28 cellular contexts compared by ENCODE assay signal in the genomic region with DNA sequence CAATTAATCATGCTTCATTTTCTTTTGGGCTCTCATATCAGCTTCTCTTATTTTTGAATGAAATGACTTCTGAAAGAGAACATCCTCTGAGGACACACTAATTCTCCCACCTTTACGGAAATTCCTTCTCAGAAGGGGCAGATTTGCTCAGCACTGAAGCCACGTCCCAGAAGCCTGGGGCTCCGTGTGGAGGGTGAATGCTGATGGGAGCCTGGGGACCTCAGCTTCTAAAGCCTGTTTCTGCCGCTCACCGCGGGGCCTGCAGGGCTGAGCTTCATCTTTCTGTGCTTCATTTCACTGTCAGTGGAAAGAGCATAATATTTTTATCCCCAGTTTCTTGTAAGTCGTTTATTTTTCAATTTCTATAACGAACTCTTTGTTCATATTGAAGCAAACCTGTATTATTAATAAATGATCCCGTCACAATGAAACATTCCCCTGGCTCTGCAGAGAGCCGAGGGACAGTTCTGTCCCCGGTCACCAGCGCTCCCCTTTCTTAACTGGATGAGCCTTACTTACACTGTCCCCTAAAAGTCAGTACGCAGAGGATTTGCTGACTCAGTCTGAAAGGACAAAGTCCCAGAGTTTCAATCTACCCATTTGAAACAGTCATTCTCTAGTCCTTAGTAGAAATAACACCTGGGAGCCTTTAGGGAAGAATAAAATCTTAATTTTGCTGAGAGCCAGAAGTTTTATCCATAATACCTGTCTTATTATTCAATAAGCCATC.
DNase-seq lines count a peak whose midpoint lies in the region; ATAC-seq, FAIRE-seq and TF ChIP-seq lines count a peak whose summit lies in the region.
"Had no signal": no experiment of that assay in that cellular context is flagged by ENCODE, and none has a peak within 500 bp of the region (broad histone marks: within the 10 kb centered on the region; RNA-seq: fewer than 3 reads in every experiment).

No MANE protein-coding gene starts in this region.

- H3K4me1 Mint-ChIP-seq in glutamatergic neuron (ENCODE audit: low read depth, unreplicated experiment) (no peaks in the 10 kb centered on the region), neural progenitor cell (peaks cover 16% of the 10 kb centered on the region)

- no TSS peak for BruUV-seq in IMR-90 (replicated peaks; lab: Mats Ljungman, UMichigan)

- H3K9me3 Mint-ChIP-seq in glutamatergic neuron (ENCODE audit: unreplicated experiment): no peaks in the 10 kb centered on the region
- no peaks in the 10 kb centered on the region for H3K9me3 Mint-ChIP-seq in neural progenitor cell

- H3K27me3 ChIP-seq in IMR-90 (ENCODE audit: control insufficient read depth, insufficient read depth, low read length): no peaks in the 10 kb centered on the region
- H3K27me3 ChIP-seq in neural progenitor cell: no peaks in the 10 kb centered on the region
- H3K27me3 ChIP-seq: BLaER1, SJSA1 had no signal

- H3K9me3 ChIP-seq in A549 (no peaks in the 10 kb centered on the region), IMR-90 (ENCODE audit: control insufficient read depth, insufficient read depth, low read length) (no peaks in the 10 kb centered on the region), neural progenitor cell (ENCODE audit: low read depth) (no peaks in the 10 kb centered on the region)
- H3K9me3 ChIP-seq: BLaER1, SJSA1 had no signal

- H3K79me2 ChIP-seq in neural progenitor cell (ENCODE audit: low read depth): no peaks in the 10 kb centered on the region

- H2BK15ac ChIP-seq in IMR-90 (ENCODE audit: low read depth, low read length): no peak overlapping the region

- H3K4me2 ChIP-seq in A549: no peak overlapping the region
- no peak overlapping the region for H3K4me2 ChIP-seq in IMR-90 (ENCODE audit: low read depth, low read length)
- H3K4me2 ChIP-seq in neural progenitor cell: peak overlapping the region; percentile 45
- H3K4me2 ChIP-seq: BLaER1, PC-9 had no signal

- no peak for DNase-seq in A549 (ENCODE audit: low read depth in 1 of 2, low spot score in 1 of 2)
- DNase-seq in IMR-90: no peak
- peak; percentile 28 for DNase-seq in glutamatergic neuron
- peak; percentile 21 for DNase-seq in neural progenitor cell (ENCODE audit: low spot score)
- no peak for DNase-seq in germinal center (ENCODE audit: low spot score)
- DNase-seq in NCI-H345 (lab: John Stamatoyannopoulos, UW): no peak
- no peak for DNase-seq in T-helper 2 cell
- DNase-seq in mucosa of gallbladder (ENCODE audit: low spot score): no peak
- DNase-seq: 8988T; CD4-positive, CD25-positive, alpha-beta regulatory T cell; DMS153; DND-41; GM23248; HCEC 1CT; KBM-7; MV-4-11; NCI-H1105; NCI-H1436 treated with DMSO at 0.1 percent for 48 hours; NCI-H187 treated with DMSO at 0.1 percent for 48 hours; NCI-H2171 treated with DMSO at 0.1 percent for 48 hours; NCI-H524 treated with DMSO at 0.1 percent for 48 hours; NCI-H82; NK-92 treated with Interleukin-12 subunit alpha and Interleukin-12 subunit beta, amount 100 ng/mL, for 24 hours; PC-9 had no signal

- no peak overlapping the region for H3K56ac ChIP-seq in IMR-90 (ENCODE audit: extremely low read depth, insufficient read depth, low read length)

- H3K27ac ChIP-seq in A549: no peak overlapping the region
- H3K27ac ChIP-seq in IMR-90 (ENCODE audit: insufficient read depth, low read length): no peak overlapping the region
- no peak overlapping the region for H3K27ac ChIP-seq in neural progenitor cell
- H3K27ac ChIP-seq: BLaER1, GM23248, PC-9, SJSA1 had no signal

- H3K4me3 Mint-ChIP-seq in glutamatergic neuron (ENCODE audit: unreplicated experiment): no peak overlapping the region
- no peak overlapping the region for H3K4me3 Mint-ChIP-seq in neural progenitor cell
- H3K4me3 Mint-ChIP-seq: CD4-positive, CD25-positive, alpha-beta regulatory T cell had no signal

- H3K79me1 ChIP-seq in IMR-90 (ENCODE audit: low read depth in 1 of 2, low read length in 2 of 2): no peaks in the 10 kb centered on the region

- POLR2A ChIA-PET in A549 (lab: Yijun Ruan, JAX): no interaction called here
- POLR2A ChIA-PET in IMR-90 (lab: Charles Lee; ENCODE audit: unreplicated experiment): no interaction called here

- no peak overlapping the region for H2AK9ac ChIP-seq in IMR-90 (replicated peaks; ENCODE audit: low read depth, low read length, poor library complexity)

- 66% methylated on average over 13 of the region's 13 CpGs for WGBS in A549 (ENCODE audit: missing lambda C conversion rate)
- no CpG with 5 or more reads among the region's 13 CpGs for WGBS in IMR-90 (ENCODE audit: extremely low coverage in 2 of 2, insufficient read length in 1 of 2), 2 experiments

- no peaks in the 10 kb centered on the region for H4K20me1 ChIP-seq in IMR-90 (ENCODE audit: insufficient read depth, low read length)
- H4K20me1 ChIP-seq in neural progenitor cell (ENCODE audit: low read depth): no peaks in the 10 kb centered on the region
- H4K20me1 ChIP-seq: BLaER1 had no signal

- H2BK20ac ChIP-seq in IMR-90 (ENCODE audit: low read depth, low read length): no peak overlapping the region

- H2BK120ac ChIP-seq in IMR-90 (ENCODE audit: low read depth, low read length): no peak overlapping the region

- H2AFZ ChIP-seq in IMR-90 (replicated peaks; ENCODE audit: low read length, poor library complexity) (no peak overlapping the region), neural progenitor cell (replicated peaks) (peak overlapping the region; percentile 90)
- H2AFZ ChIP-seq: GM23248, PC-9 had no signal

- H3K36me3 ChIP-seq in IMR-90 (ENCODE audit: control insufficient read depth, insufficient read depth, low read length) (no peaks in the 10 kb centered on the region), neural progenitor cell (no peaks in the 10 kb centered on the region)
- H3K36me3 ChIP-seq: BLaER1, SJSA1 had no signal

- no peak overlapping the region for H4K5ac ChIP-seq in IMR-90 (ENCODE audit: low read depth, low read length)

- in situ Hi-C loops in IMR-90 (cut with MboI; ENCODE audit: low sequenced_read_pairs): no loop called here

- dilution Hi-C loops in IMR-90 (cut with HindIII; ENCODE audit: low sequenced_read_pairs, unreplicated experiment): no loop called here

- TF ChIP-seq EP300 in A549 (IDR thresholded peaks at IDR 0.05): no peak

- H3K36me3 Mint-ChIP-seq in glutamatergic neuron (ENCODE audit: unreplicated experiment) (no peaks in the 10 kb centered on the region), neural progenitor cell (no peaks in the 10 kb centered on the region)
- H3K36me3 Mint-ChIP-seq: CD4-positive, CD25-positive, alpha-beta regulatory T cell had no signal

- intact Hi-C loops in IMR-90 (cut with micrococcal nuclease): no loop called here

- H4K8ac ChIP-seq in IMR-90 (ENCODE audit: low read depth in 2 of 2, low read length in 2 of 2): no peak overlapping the region

- H3K9me1 ChIP-seq in IMR-90 (ENCODE audit: insufficient read depth, low read length): no peaks in the 10 kb centered on the region; the same call in 1 of the 2 replicates

- no peaks in the 10 kb centered on the region for H3F3A ChIP-seq in neural progenitor cell (ENCODE audit: low read depth)

- no peak overlapping the region for H4K91ac ChIP-seq in IMR-90 (ENCODE audit: insufficient read depth, low read depth, low read length)

- H3K4me3 ChIP-seq in A549 (no peak overlapping the region), IMR-90 (ENCODE audit: insufficient read depth, low read depth, low read length) (no peak overlapping the region), neural progenitor cell (no peak overlapping the region)
- H3K4me3 ChIP-seq: BLaER1, GM23248, PC-9, SJSA1 had no signal

- TF ChIP-seq CTCF in A549 (IDR thresholded peaks at IDR 0.05): no peak
- TF ChIP-seq CTCF in IMR-90 (conservative IDR thresholded peaks at IDR 0.05; ENCODE audit: low read depth, low read length): no peak
- TF ChIP-seq CTCF in glutamatergic neuron (IDR thresholded peaks at IDR 0.05; ENCODE audit: partially characterized antibody, unreplicated experiment): no peak
- TF ChIP-seq CTCF in neural progenitor cell (IDR thresholded peaks at IDR 0.05): no peak

- no peak overlapping the region for H3K4ac ChIP-seq in IMR-90 (ENCODE audit: low read depth, low read length)

- TF ChIP-seq RAD21 in A549 (conservative IDR thresholded peaks at IDR 0.05 in 1 of 2, IDR thresholded peaks at IDR 0.05 in 1 of 2): no peak
- no peak for TF ChIP-seq RAD21 in IMR-90 (IDR thresholded peaks at IDR 0.05; ENCODE audit: low read length)

- ATAC-seq in A549 (no peak), IMR-90 (ENCODE audit: low read depth) (no peak)
- ATAC-seq: Right ventricle myocardium inferior had no signal

- H3K23ac ChIP-seq in IMR-90 (ENCODE audit: low read depth, low read length): no peak overlapping the region

- H3K9ac ChIP-seq in IMR-90 (ENCODE audit: low read depth, low read length) (no peak overlapping the region), neural progenitor cell (no peak overlapping the region)
- H3K9ac ChIP-seq: BLaER1, GM23248 had no signal

- CTCF ChIA-PET in A549 (lab: Yijun Ruan, JAX) (interaction anchor here (0.9 kb wide), 1 partner anchor 16 kb away, joined by 3 read pairs; no protein-coding TSS in a partner anchor), IMR-90 (lab: Yijun Ruan, JAX) (interaction anchor here (0.6 to 0.8 kb wide), 2 partner anchors 11 to 1563 kb away, joined by 3 to 4 read pairs; no protein-coding TSS in a partner anchor)

- no peak for FAIRE-seq in A549 (lab: Jason Lieb, UNC)
- FAIRE-seq: GM18507 had no signal

- H3K27me3 Mint-ChIP-seq in glutamatergic neuron (ENCODE audit: unreplicated experiment): no peaks in the 10 kb centered on the region
- H3K27me3 Mint-ChIP-seq in neural progenitor cell (ENCODE audit: insufficient read depth, low read depth): peaks cover 3% of the 10 kb centered on the region
- H3K27me3 Mint-ChIP-seq: CD4-positive, CD25-positive, alpha-beta regulatory T cell had no signal

- no peak overlapping the region for H3K18ac ChIP-seq in IMR-90 (ENCODE audit: low read depth, low read length)

- no peak overlapping the region for H2BK5ac ChIP-seq in IMR-90 (ENCODE audit: low read depth, low read length, poor library complexity, severe bottlenecking)

- H3K27ac Mint-ChIP-seq in glutamatergic neuron (ENCODE audit: unreplicated experiment): no peak overlapping the region
- peak overlapping the region; percentile 33 for H3K27ac Mint-ChIP-seq in neural progenitor cell
- H3K27ac Mint-ChIP-seq: CD4-positive, CD25-positive, alpha-beta regulatory T cell had no signal

- TF ChIP-seq POLR2A in A549 (IDR thresholded peaks at IDR 0.05; ENCODE audit: low read length) (no peak), IMR-90 (IDR thresholded peaks at IDR 0.05; ENCODE audit: low read depth, low read length) (no peak)

- H3K4me1 ChIP-seq in A549: no peaks in the 10 kb centered on the region
- no peaks in the 10 kb centered on the region for H3K4me1 ChIP-seq in IMR-90 (ENCODE audit: control insufficient read depth, insufficient read depth, low read length)
- peaks cover 13% of the 10 kb centered on the region for H3K4me1 ChIP-seq in neural progenitor cell

- no peak overlapping the region for H3K14ac ChIP-seq in IMR-90 (replicated peaks; ENCODE audit: low read depth, low read length)

- no peak overlapping the region for H2AK5ac ChIP-seq in IMR-90 (ENCODE audit: low read depth, low read length)

TF ChIP-seq in IMR-90, 13 proteins besides CTCF, POLR2A, EP300 and RAD21:
- TF ChIP-seq MAFK (IDR thresholded peaks at IDR 0.05; ENCODE audit: low read depth, low read length) (peak; percentile 36; the same call in 1 of the 2 replicates), RCOR1 (IDR thresholded peaks at IDR 0.05; ENCODE audit: insufficient replicate concordance, low read length) (no peak)

Comparison
In these comparisons a context has a peak if more than half of its experiments do, and no peak if none do; other contexts are left out.
1. DNase-seq: peak in glutamatergic neuron (single experiment) and neural progenitor cell (single experiment); none in A549 (0 of 2), IMR-90 (single experiment), germinal center (single experiment), NCI-H345 (single experiment), T-helper 2 cell (0 of 5) and mucosa of gallbladder (single experiment).